ENCODE assay signal across 9 cellular contexts in the genomic region with DNA sequence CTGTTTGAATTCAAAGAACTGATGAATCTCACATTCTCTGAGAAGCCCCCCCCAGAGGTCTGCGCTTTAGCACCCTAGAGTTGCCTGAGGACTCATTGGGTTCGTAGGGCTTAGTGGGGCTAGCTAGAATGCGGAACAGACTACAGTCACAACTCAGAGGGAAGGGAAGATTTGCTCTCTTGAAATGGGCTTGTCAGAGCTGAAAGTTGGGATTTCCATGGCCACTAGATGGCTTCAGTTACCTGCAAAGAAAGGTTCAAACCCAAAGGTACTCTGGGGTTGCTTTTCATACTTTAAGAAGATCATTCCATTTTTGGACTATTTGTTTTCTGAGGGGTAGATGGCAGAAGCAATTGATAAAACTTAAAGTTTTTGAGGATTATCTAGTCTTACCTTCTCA.
A peak's percentile ranks its signal among the peaks of the same experiment; 100 is the strongest.
DNase-seq lines count a peak whose midpoint lies in the region; ATAC-seq and TF ChIP-seq lines count a peak whose summit lies in the region.
"Had no signal": no experiment of that assay in that cellular context is flagged by ENCODE, and none has a peak within 500 bp of the region (broad histone marks: within the 10 kb centered on the region; RNA-seq: fewer than 3 reads in every experiment).

No MANE protein-coding gene starts in this region.

- peak; percentile 41 for DNase-seq in NCI-H82 (lab: John Stamatoyannopoulos, UW)
- no peak for DNase-seq in NCI-H82 treated with DMSO at 0.1 percent for 48 hours (lab: John Stamatoyannopoulos, UW; ENCODE audit: unreplicated experiment)
- DNase-seq in NCI-H2171 treated with DMSO at 0.1 percent for 48 hours (lab: John Stamatoyannopoulos, UW): peak; percentile 54
- peak; percentile 16 to 51 for DNase-seq in dermis microvascular lymphatic vessel endothelial cell (ENCODE audit: low read depth in 2 of 2)
- DNase-seq in retinal pigment epithelial cell (ENCODE audit: low read depth): peak; percentile 0
- DNase-seq in nucleus accumbens (lab: John Stamatoyannopoulos, UW): no peak
- DNase-seq: NCI-H1048 had no signal

- peak; percentile 58 for TF ChIP-seq CTCF in retinal pigment epithelial cell (conservative IDR thresholded peaks at IDR 0.05; ENCODE audit: low read depth, low read length)

- ATAC-seq in HG03135 (IDR thresholded peaks at IDR 0.05; ENCODE audit: unreplicated experiment) (no peak), GM21367 (IDR thresholded peaks at IDR 0.05; ENCODE audit: unreplicated experiment) (no peak)

- H3K4me3 ChIP-seq in retinal pigment epithelial cell (ENCODE audit: low read length): no peak overlapping the region

Comparison
In these comparisons a context has a peak if more than half of its experiments do, and no peak if none do; other contexts are left out.
1. DNase-seq: peak in NCI-H82 (single experiment), NCI-H2171 treated with DMSO at 0.1 percent for 48 hours (single experiment), dermis microvascular lymphatic vessel endothelial cell (2 of 2) and retinal pigment epithelial cell (single experiment); none in NCI-H82 treated with DMSO at 0.1 percent for 48 hours (single experiment) and nucleus accumbens (0 of 56).